In genomic region chr16:2969545-2970521, GRCh38 we compare ENCODE assay signal across 9 cellular contexts. TPM values are rescaled to one million over a fixed set of nuclear protein-coding genes. Genes with fewer than 3 reads are reported as not detected.
A peak's percentile ranks its signal among the peaks of the same experiment; 100 is the strongest.
DNase-seq lines count a peak whose midpoint lies in the region; TF ChIP-seq lines count a peak whose summit lies in the region.
"Had no signal": no experiment of that assay in that cellular context is flagged by ENCODE, and none has a peak within 500 bp of the region (broad histone marks: within the 10 kb centered on the region; RNA-seq: fewer than 3 reads in every experiment).

No MANE protein-coding gene starts in this region.

- H3K4me1 ChIP-seq in HUES48 (ENCODE audit: control insufficient read depth, insufficient read depth, low read length) (peaks cover 10% of the 10 kb centered on the region; the same call in 1 of the 2 replicates), transverse colon (peaks cover 18 to 46% (median 41%) of the 10 kb centered on the region in 4 donors)

- H3K36me3 ChIP-seq in HUES48 (ENCODE audit: control insufficient read depth, insufficient read depth, low read length), result peaks cover 36% of the 10 kb centered on the region
- no peaks in the 10 kb centered on the region for H3K36me3 ChIP-seq in transverse colon

- peaks cover 30% of the 10 kb centered on the region for H3K27me3 ChIP-seq in HUES48 (ENCODE audit: control insufficient read depth, insufficient read depth, low read length)
- peaks cover 40% of the 10 kb centered on the region for H3K27me3 ChIP-seq in transverse colon

- intact Hi-C loops in transverse colon (cut with DNase I; ENCODE audit: low total_unique reads), result no loop called here

- H3K9me3 ChIP-seq in HUES48 (ENCODE audit: control insufficient read depth, insufficient read depth, low read length) (no peaks in the 10 kb centered on the region), transverse colon (no peaks in the 10 kb centered on the region)

- DNase-seq in Ammon's horn (ENCODE audit: low spot score) (peak; percentile 74), SIG-M5 (lab: John Stamatoyannopoulos, UW) (peak; percentile 22), globus pallidus (ENCODE audit: low spot score) (peak; percentile 83), occipital lobe (lab: John Stamatoyannopoulos, UW) (peak; percentile 53), transverse colon (peak; percentile 68)
- peak; percentile 46 for DNase-seq in activated gamma-delta T cell treated with anti-CD3 and anti-CD28 coated beads, Interleukin-2, amount 50 U/mL, for 16 hours (ENCODE audit: low read depth)

- H3K4me3 ChIP-seq in HUES48 (ENCODE audit: low read depth, low read length) (peak overlapping the region; percentile 77), transverse colon (peak overlapping the region; percentile 38 to 80 (median 61))

- no peak for TF ChIP-seq EP300 in transverse colon (IDR thresholded peaks at IDR 0.05; ENCODE audit: low read depth)

- WGBS in transverse colon (ENCODE audit: low coverage in 1 of 2), 2 donors, result 6% methylated on average over 8 of the region's 83 CpGs; no CpG with 5 or more reads in 1 of the 2 donors

- TF ChIP-seq POLR2A in GM18951 (IDR thresholded peaks at IDR 0.05; ENCODE audit: extremely low read depth, insufficient read depth, insufficient read length), result peak; percentile 42
- peak; percentile 19 for TF ChIP-seq POLR2A in transverse colon (IDR thresholded peaks at IDR 0.05)

- H3K27ac ChIP-seq in HUES48 (ENCODE audit: low read depth, low read length) (peak overlapping the region; percentile 86), transverse colon (peak overlapping the region; percentile 54 to 84 (median 74))

- TF ChIP-seq CTCF in transverse colon (IDR thresholded peaks at IDR 0.05), result peak; percentile 35 to 57 (median 38)

- in situ Hi-C loops in GM18951 (cut with MboI; ENCODE audit: low sequenced_read_pairs, unreplicated experiment), result no loop called here
- in situ Hi-C loops in transverse colon (cut with MboI; ENCODE audit: low pct_ligation_motif_present in 1 of 4, low pct_unique_long_range_greater_than_20kb in 1 of 4, low sequenced_read_pairs in 3 of 4), result no loop called here

- H3K9ac ChIP-seq in HUES48 (ENCODE audit: low read depth, low read length), result peak overlapping the region; percentile 77

RNA-seq across cellular contexts. Expression of gene PAQR4, which starts 0.7 kb away (rescaled TPM):
- total RNA-seq in occipital lobe (19.7 TPM), transverse colon (1 to 10 TPM in 3 of 4 donors, not detected in 1; 3.0 to 5.9 (median 4.4) TPM)

RNA-seq across cellular contexts. Expression of gene KREMEN2, which starts 5.8 kb away (rescaled TPM):
- not detected for total RNA-seq in occipital lobe
- 1 to 10 TPM in 2 of 4 donors, under 1 TPM in 1, not detected in 1; 0.79 to 3.2 (median 1.1) TPM for total RNA-seq in transverse colon
- total RNA-seq: T-helper 1 cell treated with Interleukin-12 subunit alpha and Interleukin-12 subunit beta and Interleukin-4 antibody, amounts not matched to agents 30 ng/mL and 1 ng/mL, for 36 hours had no signal

RNA-seq across cellular contexts. Expression of gene PKMYT1, which starts 10.4 kb away (rescaled TPM):
- total RNA-seq in occipital lobe (3.0 TPM), transverse colon (1 to 10 TPM in 2 of 4 donors, under 1 TPM in 1, not detected in 1; 0.55 to 3.6 (median 3.0) TPM)

RNA-seq across cellular contexts. Expression of gene CLDN9, which starts 42.9 kb away (rescaled TPM):
- total RNA-seq in occipital lobe, result not detected
- 1 to 10 TPM in 1 of 4 donors, under 1 TPM in 1, not detected in 2; 0.55 to 1.1 TPM for total RNA-seq in transverse colon

RNA-seq across cellular contexts. Expression of gene CLDN6, which starts 48.1 kb away (rescaled TPM):
- not detected for total RNA-seq in occipital lobe
- total RNA-seq in transverse colon, result not detected
- total RNA-seq: T-helper 1 cell treated with Interleukin-12 subunit alpha and Interleukin-12 subunit beta and Interleukin-4 antibody, amounts not matched to agents 30 ng/mL and 1 ng/mL, for 36 hours had no signal

Comparison
In these comparisons a context has a peak if more than half of its experiments do, and no peak if none do; other contexts are left out.
1. Peak in every context shown above with its lines: DNase-seq, H3K4me3 ChIP-seq and H3K27ac ChIP-seq.
2. DNase-seq: peak in every context shown above with its lines; median percentile 83 in globus pallidus; 74 in Ammon's horn; 68 in transverse colon; 53 in occipital lobe; 46 in activated gamma-delta T cell treated with anti-CD3 and anti-CD28 coated beads, Interleukin-2, amount 50 U/mL, for 16 hours; 22 in SIG-M5.